ENCODE assay signal across 31 cellular contexts in the genomic region with DNA sequence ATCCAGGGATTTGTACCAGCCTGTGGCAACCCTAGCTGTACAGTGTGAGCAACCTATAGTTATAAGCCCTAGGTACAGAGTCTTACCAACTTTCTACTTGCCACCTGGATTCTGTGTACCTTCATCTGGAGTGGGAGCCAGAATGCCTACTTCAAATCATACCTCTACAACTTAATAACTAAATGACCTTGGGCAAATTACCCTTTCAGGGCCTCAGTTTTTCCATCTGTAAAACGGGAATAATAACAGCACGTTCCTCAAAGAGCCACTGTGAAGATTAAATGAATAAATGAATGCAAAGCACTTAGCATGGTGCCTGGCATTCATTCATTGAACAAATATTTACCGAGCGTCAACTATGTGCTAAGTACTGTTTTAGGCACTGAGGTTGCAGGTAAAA. TPM values are rescaled to one million over a fixed set of nuclear protein-coding genes. Genes with fewer than 3 reads are reported as not detected.
"Had no signal": no experiment of that assay in that cellular context is flagged by ENCODE, and none has a peak within 500 bp of the region (broad histone marks: within the 10 kb centered on the region; RNA-seq: fewer than 3 reads in every experiment).

No MANE protein-coding gene starts in this region.

- H3K4me1 ChIP-seq: stomach, suprapubic skin, testis, thyroid gland, tibial artery, tibial nerve, transverse colon, upper lobe of left lung, upper lobe of right lung, uterus, vagina had no signal

- H3K36me3 ChIP-seq: stomach, suprapubic skin, thoracic aorta, thyroid gland, tibial artery, tibial nerve, transverse colon, upper lobe of left lung, upper lobe of right lung, uterus, vagina had no signal

- H3K27me3 ChIP-seq: testis, thyroid gland, tibial artery, tibial nerve, transverse colon, upper lobe of left lung, uterus, vagina had no signal

- H3K9me3 ChIP-seq: stomach, suprapubic skin, testis, thoracic aorta, thyroid gland, tibial artery, tibial nerve, transverse colon, upper lobe of left lung, upper lobe of right lung, uterus, vagina had no signal

- DNase-seq: stimulated activated CD4-positive, alpha-beta T cell treated with anti-CD3 and anti-CD28 coated beads, Interleukin-2, amount 100 ng/mL, for 48 hours; stimulated activated CD4-positive, alpha-beta T cell treated with anti-CD3 and anti-CD28 coated beads, Interleukin-4, amount 100 ng/mL, for 1 hour; stimulated activated CD4-positive, alpha-beta T cell treated with anti-CD3 and anti-CD28 coated beads, Interleukin-4, amount 100 ng/mL, for 24 hours; stimulated activated CD4-positive, alpha-beta T cell treated with anti-CD3 and anti-CD28 coated beads, Interleukin-4, amount 100 ng/mL, for 4 hours; stimulated activated CD8-positive, alpha-beta memory T cell treated with anti-CD3 and anti-CD28 coated beads, Interleukin-4, amount 100 ng/mL, for 48 hours; stimulated activated naive B cell treated with anti-CD40 and anti-IgM and Interleukin-4, amounts not matched to agents 10 μg/mL and 1 μg/mL and 100 μg/mL, for 72 hours; stimulated activated naive CD4-positive, alpha-beta T cell; stimulated activated naive CD4-positive, alpha-beta T cell treated with Interleukin-2 at 50 U/mL for 16 hours; stimulated activated naive CD8-positive, alpha-beta T cell treated with anti-CD3 and anti-CD28 coated beads, Interleukin-15, amount 100 ng/mL, for 72 hours; stimulated activated naive CD8-positive, alpha-beta T cell treated with anti-CD3 and anti-CD28 coated beads, Interleukin-15, Interleukin-2, amounts not matched to agents 100 U/mL and 50 U/mL, for 24 hours; stomach; substantia nigra; testis; thyroid gland; tibial artery; transverse colon; trophoblast cell; upper lobe of left lung; upper lobe of right lung; uterus had no signal

- H3K4me3 ChIP-seq: stomach, suprapubic skin, testis, thoracic aorta, thyroid gland, tibial artery, tibial nerve, transverse colon, upper lobe of left lung, upper lobe of right lung, uterus, vagina had no signal

- ATAC-seq: stimulated activated effector memory CD8-positive, alpha-beta T cell treated with anti-CD3 and anti-CD28 coated beads, Interleukin-12 subunit alpha, Interleukin-12 subunit beta, amount 100 ng/mL, for 72 hours; stimulated activated memory B cell treated with anti-CD40 and anti-IgM and Interleukin-4, amounts not matched to agents 10 μg/mL and 1 μg/mL and 100 μg/mL, for 72 hours; stimulated activated naive B cell treated with anti-CD40 and anti-IgM and Interleukin-4, amounts not matched to agents 10 μg/mL and 1 μg/mL and 100 μg/mL, for 72 hours; stimulated activated naive CD8-positive, alpha-beta T cell treated with anti-CD3 and anti-CD28 coated beads, Interleukin-15, amount 100 ng/mL, for 72 hours; stimulated activated naive CD8-positive, alpha-beta T cell treated with anti-CD3 and anti-CD28 coated beads, Interleukin-15, Interleukin-2, amounts not matched to agents 100 U/mL and 50 U/mL, for 24 hours; upper lobe of right lung had no signal

- FAIRE-seq: urothelium cell line had no signal

- H3K27ac ChIP-seq: stomach, suprapubic skin, testis, thoracic aorta, thyroid gland, tibial artery, tibial nerve, transverse colon, upper lobe of left lung, upper lobe of right lung, uterus, vagina had no signal

RNA-seq across cellular contexts. Expression of a gene that starts 59.5 kb away (rescaled TPM):
- total RNA-seq: stomach, subcutaneous adipose tissue, suprapubic skin, temporal lobe, testis, thoracic aorta, thyroid gland, tibial nerve, transverse colon, upper lobe of left lung, upper lobe of right lung, ureter, urinary bladder, uterus, vagina had no signal
- polyA plus RNA-seq: stomach, urinary bladder had no signal
